17 cellular contexts compared by ENCODE assay signal in the genomic region with DNA sequence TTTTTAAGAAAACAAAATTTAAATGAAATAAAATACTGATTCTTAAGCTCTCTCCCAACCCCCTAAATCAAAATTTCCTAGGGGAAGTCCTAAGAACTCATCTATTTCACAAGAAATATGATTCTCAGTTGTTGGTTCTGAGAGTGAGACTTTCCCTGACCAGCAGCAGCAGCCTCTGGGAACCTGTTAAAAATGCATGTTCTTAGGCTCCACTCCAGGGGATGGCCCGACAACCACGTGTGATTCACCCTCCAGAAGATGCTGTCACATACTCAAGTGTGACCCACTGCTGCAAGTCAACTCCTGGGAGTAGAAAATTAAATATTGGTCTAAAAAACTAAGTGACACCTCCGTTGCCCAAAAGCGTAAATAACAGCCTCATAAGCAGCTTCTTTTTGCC.
DNase-seq lines count a peak whose midpoint lies in the region; ATAC-seq, FAIRE-seq and TF ChIP-seq lines count a peak whose summit lies in the region.
"Had no signal": no experiment of that assay in that cellular context is flagged by ENCODE, and none has a peak within 500 bp of the region (broad histone marks: within the 10 kb centered on the region; RNA-seq: fewer than 3 reads in every experiment).

No MANE protein-coding gene starts in this region.

- 41% methylated on average over 4 of the region's 4 CpGs for WGBS in GM12878 (ENCODE audit: insufficient coverage, insufficient replicate concordance, low lambda C conversion rate, missing lambda C conversion rate)

- H3K9ac ChIP-seq in GM12878 (ENCODE audit: control insufficient read depth, insufficient read depth, low read length) = no peak overlapping the region
- H3K9ac ChIP-seq: BLaER1 treated with 17β-estradiol and CSF1 and Interleukin-3, amounts not matched to agents 10 nM and 100 nM had no signal

- RAD21 ChIA-PET in GM12878 (lab: Charles Lee; ENCODE audit: unreplicated experiment) = interaction anchor here (0.9 to 3.0 kb wide), 5 partner anchors 10 to 56 kb away, joined by 3 to 13 read pairs (median 4); no protein-coding TSS in a partner anchor

- peaks cover 3% of the 10 kb centered on the region for H3K27me3 Mint-ChIP-seq in nephron progenitor cell (ENCODE audit: low read depth, poor library complexity)
- H3K27me3 Mint-ChIP-seq: B cell had no signal

- no peak overlapping the region for H3K4me3 Mint-ChIP-seq in nephron progenitor cell
- H3K4me3 Mint-ChIP-seq: B cell; CD8-positive, alpha-beta T cell had no signal

- TF ChIP-seq CTCF in GM12865 (IDR thresholded peaks at IDR 0.05; ENCODE audit: insufficient read depth, low read depth, low read length, missing control alignments) = no peak
- TF ChIP-seq CTCF in GM12878 (IDR thresholded peaks at IDR 0.05 in 2 of 3, conservative IDR thresholded peaks at IDR 0.05 in 1 of 3; ENCODE audit: control insufficient read depth in 2 of 3, extremely low read depth in 1 of 3, insufficient read depth in 1 of 3, low read depth in 3 of 3, low read length in 3 of 3) = no peak
- TF ChIP-seq CTCF in nephron progenitor cell (IDR thresholded peaks at IDR 0.05) = no peak

- H3K4me1 Mint-ChIP-seq in nephron progenitor cell = peaks cover 60% of the 10 kb centered on the region
- H3K4me1 Mint-ChIP-seq: B cell had no signal

- no peak overlapping the region for H3K4me2 ChIP-seq in GM12878 (ENCODE audit: control insufficient read depth, insufficient read depth)
- H3K4me2 ChIP-seq: BLaER1 treated with 17β-estradiol and CSF1 and Interleukin-3, amounts not matched to agents 10 nM and 100 nM had no signal

- 0 out of 2 replicates have a peak overlapping the region, but pooled peaks have one; percentile 40 for H3K27ac ChIP-seq in GM12878 (ENCODE audit: control insufficient read depth, insufficient read depth)
- H3K27ac ChIP-seq: BLaER1 treated with 17β-estradiol and CSF1 and Interleukin-3, amounts not matched to agents 10 nM and 100 nM had no signal

- intact Hi-C loops in GM12878 (cut with micrococcal nuclease; ENCODE audit: unreplicated experiment) = loop anchor here (5.0 kb wide), 1 partner anchor 245 kb away; no protein-coding TSS in a partner anchor

- peak overlapping the region; percentile 97 for H3K27ac Mint-ChIP-seq in nephron progenitor cell
- H3K27ac Mint-ChIP-seq: B cell; CD8-positive, alpha-beta T cell had no signal

- H3K36me3 ChIP-seq in GM12878 (ENCODE audit: control insufficient read depth in 2 of 2, insufficient read depth in 2 of 2, low read length in 1 of 2) = no peaks in the 10 kb centered on the region
- H3K36me3 ChIP-seq: BLaER1 treated with 17β-estradiol and CSF1 and Interleukin-3, amounts not matched to agents 10 nM and 100 nM; HAP-1 had no signal

- FAIRE-seq in GM12878 (lab: Jason Lieb, UNC) = no peak
- FAIRE-seq: GM12891 had no signal

- H3K4me3 ChIP-seq in GM12865 (ENCODE audit: low read depth, low read length) = no peak overlapping the region
- no peak overlapping the region for H3K4me3 ChIP-seq in GM12878
- H3K4me3 ChIP-seq: BLaER1 treated with 17β-estradiol and CSF1 and Interleukin-3, amounts not matched to agents 10 nM and 100 nM; HAP-1 had no signal

- BruUV-seq in GM12878 (replicated peaks; lab: Mats Ljungman, UMichigan) = no TSS peak

- ATAC-seq in GM18868 (IDR thresholded peaks at IDR 0.05; ENCODE audit: unreplicated experiment) = peak; percentile 31
- ATAC-seq in GM12878 = no peak; the same call in 2 of the 3 replicates
- no peak for ATAC-seq in GM21576 (IDR thresholded peaks at IDR 0.05; ENCODE audit: unreplicated experiment)
- ATAC-seq in HG02678 (IDR thresholded peaks at IDR 0.05; ENCODE audit: unreplicated experiment) = no peak
- ATAC-seq: CD8-positive, alpha-beta T cell had no signal

- H3K79me2 ChIP-seq in GM12878 (ENCODE audit: control insufficient read depth, insufficient read depth, low read length) = no peaks in the 10 kb centered on the region

- peaks cover 16% of the 10 kb centered on the region for H3K4me1 ChIP-seq in GM12878 (ENCODE audit: control insufficient read depth, insufficient read depth, low read length)
- H3K4me1 ChIP-seq: HAP-1 had no signal

- TF ChIP-seq RAD21 in GM12878 (IDR thresholded peaks at IDR 0.05; ENCODE audit: insufficient read depth, low read depth, low read length) = no peak

- DNase-seq in GM12865 (ENCODE audit: low read depth) = peak; percentile 50
- DNase-seq in GM12878 (ENCODE audit: low read depth, low spot score) = no peak
- no peak for DNase-seq in nephron progenitor cell
- DNase-seq in stimulated activated naive CD4-positive, alpha-beta T cell treated with Interleukin-2 at 50 U/mL for 16 hours (lab: John Stamatoyannopoulos, UW) = no peak
- no peak for DNase-seq in cerebellar cortex (ENCODE audit: low spot score)
- DNase-seq: Calu3; CD8-positive, alpha-beta T cell; DMS79 treated with DMSO at 0.1 percent for 48 hours; GF-D8; KG1 had no signal

- H4K20me1 ChIP-seq in GM12878 (ENCODE audit: control insufficient read depth, insufficient read depth) = no peaks in the 10 kb centered on the region
- H4K20me1 ChIP-seq: BLaER1 treated with 17β-estradiol and CSF1 and Interleukin-3, amounts not matched to agents 10 nM and 100 nM had no signal

- no peak for TF ChIP-seq EP300 in GM12878 (IDR thresholded peaks at IDR 0.05; ENCODE audit: borderline replicate concordance in 1 of 2, control insufficient read depth in 1 of 2, low read depth in 2 of 2, low read length in 2 of 2)

- H3K27me3 ChIP-seq in GM12878 (replicated peaks in 1 of 2; ENCODE audit: control insufficient read depth in 2 of 2, insufficient read depth in 2 of 2, low read length in 1 of 2) = no peaks in the 10 kb centered on the region

- H3K9me3 ChIP-seq in GM12878 (replicated peaks; ENCODE audit: control insufficient read depth, insufficient read depth, low read length) = peaks cover 3% of the 10 kb centered on the region; the same call in 2 of the 3 replicates
- H3K9me3 ChIP-seq: HAP-1 had no signal

- H3K36me3 Mint-ChIP-seq in nephron progenitor cell (ENCODE audit: low read depth) = no peaks in the 10 kb centered on the region
- H3K36me3 Mint-ChIP-seq: CD8-positive, alpha-beta T cell had no signal

- H2AFZ ChIP-seq in GM12878 (ENCODE audit: control insufficient read depth, low read depth, low read length) = no peak overlapping the region

- CTCF ChIA-PET in GM12878 (lab: Yijun Ruan, JAX) = interaction anchor here (0.9 to 2.1 kb wide), 4 partner anchors 11 to 727 kb away, joined by 3 to 6 read pairs (median 3); no protein-coding TSS in a partner anchor

- SMC1A ChIA-PET in GM12878 (lab: Charles Lee; ENCODE audit: uncharacterized antibody, unreplicated experiment) = interaction anchor here (0.6 to 3.2 kb wide), 13 partner anchors 9 to 728 kb away, joined by 3 to 15 read pairs (median 4); no protein-coding TSS in a partner anchor

- no peaks in the 10 kb centered on the region for H3K9me3 Mint-ChIP-seq in nephron progenitor cell
- H3K9me3 Mint-ChIP-seq: CD8-positive, alpha-beta T cell had no signal

- no peak for TF ChIP-seq POLR2A in GM12878 (IDR thresholded peaks at IDR 0.05; ENCODE audit: low read depth, low read length)

- POLR2A ChIA-PET in GM12878 (lab: Charles Lee) = interaction anchor here (1.5 to 2.9 kb wide), 2 partner anchors 10 to 51 kb away, joined by 3 to 8 read pairs; no protein-coding TSS in a partner anchor

- in situ Hi-C loops in GM12878 (cut with MboI) = no loop called here

TF ChIP-seq in GM12878, 131 proteins besides CTCF, POLR2A, EP300 and RAD21 (continues in another document):
- TF ChIP-seq TCF7 (IDR thresholded peaks at IDR 0.05; ENCODE audit: borderline replicate concordance) (no peak), PAX8 (IDR thresholded peaks at IDR 0.05) (no peak), BCL3 (IDR thresholded peaks at IDR 0.05; ENCODE audit: borderline replicate concordance, insufficient read depth, low read depth, low read length, poor library complexity, severe bottlenecking) (peak; percentile 73), SMARCA5 (IDR thresholded peaks at IDR 0.05) (no peak), RB1 (IDR thresholded peaks at IDR 0.05; ENCODE audit: borderline replicate concordance) (no peak), ASH2L (IDR thresholded peaks at IDR 0.05; ENCODE audit: borderline replicate concordance, low read depth) (no peak), KDM1A (IDR thresholded peaks at IDR 0.05; ENCODE audit: borderline replicate concordance) (no peak), LARP7 (IDR thresholded peaks at IDR 0.05) (no peak), YY1 (IDR thresholded peaks at IDR 0.05; ENCODE audit: low read depth, low read length) (no peak), SIN3A (IDR thresholded peaks at IDR 0.05; ENCODE audit: low read depth, low read length) (no peak), SKIL (IDR thresholded peaks at IDR 0.05; ENCODE audit: low read depth, poor library complexity, severe bottlenecking) (no peak), TCF3 (IDR thresholded peaks at IDR 0.05; ENCODE audit: borderline replicate concordance, insufficient read depth, low read depth, low read length) (no peak), BRCA1 (IDR thresholded peaks at IDR 0.05; ENCODE audit: low read depth, low read length) (no peak)
